ENCODE assay signal across 12 cellular contexts in the genomic region with DNA sequence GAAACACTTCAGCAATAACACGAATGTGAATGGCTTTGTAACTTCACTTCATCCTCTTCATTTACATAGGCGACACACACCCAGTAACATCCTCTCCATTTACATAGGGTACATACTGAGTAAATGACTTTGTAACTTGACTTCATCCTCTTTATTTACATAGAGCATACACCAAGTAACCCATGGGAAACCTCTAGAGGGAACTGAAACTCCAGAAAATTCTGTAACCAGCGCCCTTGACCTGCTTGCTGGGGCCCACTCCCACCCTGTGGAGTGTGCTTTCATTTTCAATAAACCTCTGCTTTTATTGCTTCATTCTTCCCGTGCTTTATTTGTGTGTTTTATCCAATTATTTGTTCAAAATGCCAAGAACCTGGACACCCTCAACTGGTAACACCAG.
DNase-seq lines count a peak whose midpoint lies in the region; ATAC-seq, FAIRE-seq and TF ChIP-seq lines count a peak whose summit lies in the region.
"Had no signal": no experiment of that assay in that cellular context is flagged by ENCODE, and none has a peak within 500 bp of the region (broad histone marks: within the 10 kb centered on the region; RNA-seq: fewer than 3 reads in every experiment).

No MANE protein-coding gene starts in this region.

- H3K9me3 Mint-ChIP-seq in naive B cell = peaks cover 3 to 17% (median 4%) of the 10 kb centered on the region in 7 donors
- peaks cover 2% of the 10 kb centered on the region for H3K9me3 Mint-ChIP-seq in glutamatergic neuron (ENCODE audit: unreplicated experiment)

- no peak overlapping the region for H3K27ac ChIP-seq in body of pancreas
- H3K27ac ChIP-seq: breast epithelium had no signal

- no peak overlapping the region for H3K4me3 ChIP-seq in body of pancreas
- H3K4me3 ChIP-seq: breast epithelium, GM23338 had no signal

- H3K36me3 ChIP-seq in body of pancreas (replicated peaks in 1 of 2; ENCODE audit: insufficient read depth in 1 of 2, low read depth in 2 of 2) = no peaks in the 10 kb centered on the region
- H3K36me3 ChIP-seq: breast epithelium had no signal

- H3K4me3 Mint-ChIP-seq in naive B cell (peak overlapping the region in 2 of 8 donors; percentile 48 to 74), glutamatergic neuron (ENCODE audit: unreplicated experiment) (no peak overlapping the region)
- H3K4me3 Mint-ChIP-seq: GM23338 had no signal

- H3K27me3 Mint-ChIP-seq in naive B cell = no peaks in the 10 kb centered on the region
- no peaks in the 10 kb centered on the region for H3K27me3 Mint-ChIP-seq in glutamatergic neuron (ENCODE audit: unreplicated experiment)

- H3K27ac Mint-ChIP-seq in naive B cell (peak overlapping the region in 1 of 6 donors; percentile 81), glutamatergic neuron (ENCODE audit: unreplicated experiment) (no peak overlapping the region)
- H3K27ac Mint-ChIP-seq: GM23338 had no signal

- 70 to 73% methylated on average over 4 of the region's 4 CpGs for WGBS in body of pancreas, 2 donors

- intact Hi-C loops in body of pancreas (cut with DNase I) = no loop called here

- no peaks in the 10 kb centered on the region for H3K27me3 ChIP-seq in body of pancreas
- H3K27me3 ChIP-seq: breast epithelium had no signal

- peak; percentile 94 for ATAC-seq in HG02588 (IDR thresholded peaks at IDR 0.05; ENCODE audit: unreplicated experiment)
- peak; percentile 92 for ATAC-seq in HG03354 (IDR thresholded peaks at IDR 0.05; ENCODE audit: poor library complexity, severe bottlenecking, unreplicated experiment)
- no peak for ATAC-seq in naive B cell (ENCODE audit: low read depth in 2 of 2)
- no peak for ATAC-seq in body of pancreas
- ATAC-seq: GM23338 had no signal

- no peaks in the 10 kb centered on the region for H3K4me1 ChIP-seq in body of pancreas
- H3K4me1 ChIP-seq: breast epithelium had no signal

- TF ChIP-seq POLR2A in body of pancreas (IDR thresholded peaks at IDR 0.05) = no peak

- DNase-seq in GM19239 (ENCODE audit: insufficient read length, low spot score) (no peak), naive B cell (peak; percentile 51), glutamatergic neuron (no peak), SW 1271 (lab: John Stamatoyannopoulos, UW) (no peak), body of pancreas (no peak)
- DNase-seq: DMS79 treated with DMSO at 0.1 percent for 48 hours; kidney glomerular epithelial cell; stimulated activated CD4-positive, alpha-beta T cell treated with anti-CD3 and anti-CD28 coated beads, Interleukin-1b, Interleukin-23, amount 100 ng/mL, for 48 hours had no signal

- peaks cover 0 to 9% (median 0%) of the 10 kb centered on the region in 3 donors for H3K4me1 Mint-ChIP-seq in naive B cell
- no peaks in the 10 kb centered on the region for H3K4me1 Mint-ChIP-seq in glutamatergic neuron (ENCODE audit: low read depth, unreplicated experiment)

- H3K36me3 Mint-ChIP-seq in naive B cell (no peaks in the 10 kb centered on the region), glutamatergic neuron (ENCODE audit: unreplicated experiment) (no peaks in the 10 kb centered on the region)

- H3K9me3 ChIP-seq in body of pancreas = no peaks in the 10 kb centered on the region
- H3K9me3 ChIP-seq: breast epithelium had no signal

- TF ChIP-seq CTCF in glutamatergic neuron (IDR thresholded peaks at IDR 0.05; ENCODE audit: partially characterized antibody, unreplicated experiment) (no peak), body of pancreas (IDR thresholded peaks at IDR 0.05) (no peak)

- peak; percentile 48 for FAIRE-seq in GM19239 (lab: Jason Lieb, UNC)

Comparison
In these comparisons a context has a peak if more than half of its experiments do, and no peak if none do; other contexts are left out.
1. ATAC-seq: peak in HG02588 (single experiment) and HG03354 (single experiment); none in naive B cell (0 of 2) and body of pancreas (single experiment).